ENCODE assay signal across 24 cellular contexts in genomic region chr5:180669661-180670060, GRCh38. TPM values are rescaled to one million over a fixed set of nuclear protein-coding genes. Genes with fewer than 3 reads are reported as not detected.
A peak's percentile ranks its signal among the peaks of the same experiment; 100 is the strongest.
DNase-seq lines count a peak whose midpoint lies in the region; ATAC-seq lines count a peak whose summit lies in the region.
"Had no signal": no experiment of that assay in that cellular context is flagged by ENCODE, and none has a peak within 500 bp of the region (broad histone marks: within the 10 kb centered on the region; RNA-seq: fewer than 3 reads in every experiment).

No MANE protein-coding gene starts in this region.

- H3K9me3 Mint-ChIP-seq in stimulated activated naive B cell treated with anti-CD40 and anti-IgM and Interleukin-4, amounts not matched to agents 10 μg/mL and 1 μg/mL and 100 μg/mL, for 72 hours: no peaks in the 10 kb centered on the region
- no peaks in the 10 kb centered on the region for H3K9me3 Mint-ChIP-seq in T-helper 2 cell treated with Interferon-gamma antibody and Interleukin-4, amounts not matched to agents 5 μg/mL and 100 μg/mL, for 36 hours
- H3K9me3 Mint-ChIP-seq: activated CD4-positive, alpha-beta T cell treated with anti-CD3 and anti-CD28 coated beads, Interleukin-2, amount 10 ng/mL, durations not matched to agents 24 days and 14 days; CD4-positive, alpha-beta memory T cell; nephron progenitor cell; stimulated activated memory B cell treated with anti-CD40 and anti-IgM and Interleukin-4, amounts not matched to agents 10 μg/mL and 1 μg/mL and 100 μg/mL, for 72 hours had no signal

- H3K4me3 Mint-ChIP-seq in T-helper 17 cell: no peak overlapping the region
- no peak overlapping the region for H3K4me3 Mint-ChIP-seq in stimulated activated naive B cell treated with anti-CD40 and anti-IgM and Interleukin-4, amounts not matched to agents 10 μg/mL and 1 μg/mL and 100 μg/mL, for 72 hours
- no peak overlapping the region for H3K4me3 Mint-ChIP-seq in T-helper 2 cell treated with Interferon-gamma antibody and Interleukin-4, amounts not matched to agents 5 μg/mL and 100 μg/mL, for 36 hours
- H3K4me3 Mint-ChIP-seq: activated CD4-positive, alpha-beta T cell treated with anti-CD3 and anti-CD28 coated beads, Interleukin-2, amount 10 ng/mL, durations not matched to agents 24 days and 14 days; activated naive CD8-positive, alpha-beta T cell; nephron progenitor cell; stimulated activated memory B cell treated with anti-CD40 and anti-IgM and Interleukin-4, amounts not matched to agents 10 μg/mL and 1 μg/mL and 100 μg/mL, for 72 hours had no signal

- peaks cover 12% of the 10 kb centered on the region for H3K4me1 Mint-ChIP-seq in T-helper 17 cell
- H3K4me1 Mint-ChIP-seq in stimulated activated naive B cell treated with anti-CD40 and anti-IgM and Interleukin-4, amounts not matched to agents 10 μg/mL and 1 μg/mL and 100 μg/mL, for 72 hours: peaks cover 7 to 8% of the 10 kb centered on the region in 2 donors
- H3K4me1 Mint-ChIP-seq in T-helper 2 cell treated with Interferon-gamma antibody and Interleukin-4, amounts not matched to agents 5 μg/mL and 100 μg/mL, for 36 hours (ENCODE audit: low read depth): peaks cover 4% of the 10 kb centered on the region

- H3K27ac Mint-ChIP-seq in T-helper 17 cell: peak overlapping the region; percentile 29
- peak overlapping the region; percentile 1 for H3K27ac Mint-ChIP-seq in stimulated activated naive B cell treated with anti-CD40 and anti-IgM and Interleukin-4, amounts not matched to agents 10 μg/mL and 1 μg/mL and 100 μg/mL, for 72 hours
- no peak overlapping the region for H3K27ac Mint-ChIP-seq in T-helper 2 cell treated with Interferon-gamma antibody and Interleukin-4, amounts not matched to agents 5 μg/mL and 100 μg/mL, for 36 hours
- H3K27ac Mint-ChIP-seq: activated CD4-positive, alpha-beta T cell treated with anti-CD3 and anti-CD28 coated beads, Interleukin-2, amount 10 ng/mL, durations not matched to agents 24 days and 14 days; activated naive CD8-positive, alpha-beta T cell; nephron progenitor cell; stimulated activated memory B cell treated with anti-CD40 and anti-IgM and Interleukin-4, amounts not matched to agents 10 μg/mL and 1 μg/mL and 100 μg/mL, for 72 hours had no signal

- no peaks in the 10 kb centered on the region for H3K9me3 ChIP-seq in T-helper 17 cell (ENCODE audit: control insufficient read depth, low read length, poor library complexity, severe bottlenecking)
- H3K9me3 ChIP-seq: mucosa of descending colon, suprapubic skin, upper lobe of left lung had no signal

- H3K27me3 Mint-ChIP-seq in T-helper 17 cell: peaks cover 18% of the 10 kb centered on the region
- H3K27me3 Mint-ChIP-seq in stimulated activated naive B cell treated with anti-CD40 and anti-IgM and Interleukin-4, amounts not matched to agents 10 μg/mL and 1 μg/mL and 100 μg/mL, for 72 hours: peaks cover 32 to 36% of the 10 kb centered on the region in 2 donors
- peaks cover 19% of the 10 kb centered on the region for H3K27me3 Mint-ChIP-seq in T-helper 2 cell treated with Interferon-gamma antibody and Interleukin-4, amounts not matched to agents 5 μg/mL and 100 μg/mL, for 36 hours (ENCODE audit: low read depth)

- no peak for ATAC-seq in T-helper 17 cell
- ATAC-seq in stimulated activated naive B cell treated with anti-CD40 and anti-IgM and Interleukin-4, amounts not matched to agents 10 μg/mL and 1 μg/mL and 100 μg/mL, for 72 hours (replicated peaks): no peak
- ATAC-seq: mucosa of descending colon; stimulated activated memory B cell treated with anti-CD40 and anti-IgM and Interleukin-4, amounts not matched to agents 10 μg/mL and 1 μg/mL and 100 μg/mL, for 72 hours had no signal

- peak; percentile 22 to 29 for DNase-seq in SHP77 (lab: John Stamatoyannopoulos, UW)
- no peak for DNase-seq in SHP77 treated with DMSO at 0.1 percent for 48 hours (lab: John Stamatoyannopoulos, UW)
- DNase-seq in GDM1 (lab: John Stamatoyannopoulos, UW): peak; percentile 11
- no peak for DNase-seq in T-helper 17 cell
- no peak for DNase-seq in stimulated activated naive B cell treated with anti-CD40 and anti-IgM and Interleukin-4, amounts not matched to agents 10 μg/mL and 1 μg/mL and 100 μg/mL, for 72 hours
- no peak for DNase-seq in T-helper 2 cell treated with Interferon-gamma antibody and Interleukin-4, amounts not matched to agents 5 μg/mL and 100 μg/mL, for 36 hours (ENCODE audit: low spot score)
- DNase-seq in hippocampal formation (lab: John Stamatoyannopoulos, UW): no peak
- no peak for DNase-seq in stimulated activated CD8-positive, alpha-beta memory T cell treated with anti-CD3 and anti-CD28 coated beads, Interleukin-4, amount 100 ng/mL, for 48 hours
- DNase-seq: activated CD4-positive, alpha-beta T cell treated with anti-CD3 and anti-CD28 coated beads, Interleukin-2, amount 10 ng/mL, durations not matched to agents 24 days and 14 days; activated CD8-positive, alpha-beta memory T cell treated with anti-CD3 and anti-CD28 coated beads for 24 hours; activated T-cell treated with anti-CD3 and anti-CD28 coated beads for 4 hours; AML-193; aorta; CD4-positive, alpha-beta memory T cell; mucosa of descending colon; NCI-H1436 treated with DMSO at 0.1 percent for 48 hours; NCI-H226; nephron progenitor cell; T-helper 9 cell; upper lobe of left lung had no signal

- peaks cover 2% of the 10 kb centered on the region for H3K36me3 Mint-ChIP-seq in T-helper 17 cell (ENCODE audit: low read depth)
- H3K36me3 Mint-ChIP-seq in stimulated activated naive B cell treated with anti-CD40 and anti-IgM and Interleukin-4, amounts not matched to agents 10 μg/mL and 1 μg/mL and 100 μg/mL, for 72 hours: no peaks in the 10 kb centered on the region
- no peaks in the 10 kb centered on the region for H3K36me3 Mint-ChIP-seq in T-helper 2 cell treated with Interferon-gamma antibody and Interleukin-4, amounts not matched to agents 5 μg/mL and 100 μg/mL, for 36 hours (ENCODE audit: low read depth)
- H3K36me3 Mint-ChIP-seq: activated naive CD8-positive, alpha-beta T cell; CD4-positive, alpha-beta memory T cell; stimulated activated memory B cell treated with anti-CD40 and anti-IgM and Interleukin-4, amounts not matched to agents 10 μg/mL and 1 μg/mL and 100 μg/mL, for 72 hours had no signal

RNA-seq across cellular contexts. Expression of gene FLT4, which starts 20.3 kb away (rescaled TPM):
- total RNA-seq in T-helper 17 cell: 1 to 10 TPM in 1 of 2 donors, under 1 TPM in 1; 0.57 to 1.5 TPM
- total RNA-seq: OCI-LY7 had no signal

Comparison
In these comparisons a context has a peak if more than half of its experiments do, and no peak if none do; other contexts are left out.
1. DNase-seq: peak in SHP77 (2 of 2) and GDM1 (single experiment); none in SHP77 treated with DMSO at 0.1 percent for 48 hours (single experiment), T-helper 17 cell (0 of 3), stimulated activated naive B cell treated with anti-CD40 and anti-IgM and Interleukin-4, amounts not matched to agents 10 μg/mL and 1 μg/mL and 100 μg/mL, for 72 hours (single experiment), T-helper 2 cell treated with Interferon-gamma antibody and Interleukin-4, amounts not matched to agents 5 μg/mL and 100 μg/mL, for 36 hours (single experiment), hippocampal formation (0 of 2) and stimulated activated CD8-positive, alpha-beta memory T cell treated with anti-CD3 and anti-CD28 coated beads, Interleukin-4, amount 100 ng/mL, for 48 hours (single experiment).